ENCODE assay signal across 33 cellular contexts in the genomic region with DNA sequence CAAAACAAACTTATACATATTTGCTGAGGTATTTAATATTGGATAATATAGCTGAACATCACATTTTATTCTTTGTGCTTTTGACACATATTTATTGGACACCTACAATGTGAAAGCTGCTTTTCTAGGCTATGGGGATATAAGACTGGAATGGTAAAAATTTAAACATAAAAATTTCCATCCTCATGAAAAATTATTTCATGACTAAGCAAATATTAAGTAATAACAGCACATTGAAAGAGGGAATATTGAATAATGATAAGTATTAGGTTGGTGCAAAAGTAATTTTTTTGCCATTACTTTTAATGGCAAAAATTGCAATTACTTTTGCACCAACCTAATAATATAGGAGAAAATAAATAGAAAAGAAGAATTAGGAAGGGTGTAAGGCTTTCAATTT.
"Had no signal": no experiment of that assay in that cellular context is flagged by ENCODE, and none has a peak within 500 bp of the region (broad histone marks: within the 10 kb centered on the region; RNA-seq: fewer than 3 reads in every experiment).

No MANE protein-coding gene starts in this region.

- H3K27me3 ChIP-seq: adrenal gland, ascending aorta, body of pancreas, brain microvascular endothelial cell, breast epithelium, cardiac muscle cell had no signal

- H3K4me3 ChIP-seq: adrenal gland, ascending aorta, body of pancreas, breast epithelium, cardiac muscle cell had no signal

- H3K9me3 ChIP-seq: adrenal gland, ascending aorta, breast epithelium had no signal

- H3K4me1 ChIP-seq: adrenal gland, ascending aorta, body of pancreas, breast epithelium had no signal

- DNase-seq: activated effector memory CD4-positive, alpha-beta T cell treated with anti-CD3 and anti-CD28 coated beads, Interleukin-2, amount 50 U/mL, for 16 hours; activated effector memory CD4-positive, alpha-beta T cell treated with Interleukin-2 at 50 U/mL for 16 hours; activated gamma-delta T cell; activated gamma-delta T cell treated with Interleukin-2 at 50 U/mL for 16 hours; activated naive CD4-positive, alpha-beta T cell; activated naive CD4-positive, alpha-beta T cell treated with anti-CD3 and anti-CD28 coated beads for 36 hours; activated naive CD4-positive, alpha-beta T cell treated with anti-CD3 and anti-CD28 coated beads, Interleukin-2, amount 10 ng/mL, durations not matched to agents 7 days and 5 days; activated naive CD4-positive, alpha-beta T cell treated with anti-CD3 and anti-CD28 coated beads, Interleukin-2, amount 50 U/mL, for 16 hours; activated naive CD4-positive, alpha-beta T cell treated with Interleukin-2 at 50 U/mL for 16 hours; activated naive CD8-positive, alpha-beta T cell treated with anti-CD3 and anti-CD28 coated beads for 36 hours; activated naive CD8-positive, alpha-beta T cell treated with anti-CD3 and anti-CD28 coated beads, Interleukin-2, amount 10 ng/mL, durations not matched to agents 7 days and 5 days; activated naive CD8-positive, alpha-beta T cell treated with anti-CD3 and anti-CD28 coated beads, Interleukin-2, amount 50 U/mL, for 24 hours; activated T-cell treated with anti-CD3 and anti-CD28 coated beads, Interleukin-2, amount 50 U/mL, for 24 hours; activated T-cell treated with anti-CD3 and anti-CD28 coated beads, Interleukin-2, amount 50 U/mL, for 4 hours; activated T-cell treated with anti-CD3 and anti-CD28 coated beads, Interleukin-2, amount 50 U/mL, for 48 hours; activated T-cell treated with anti-CD3 and anti-CD28 coated beads, Interleukin-2, amount 50 U/mL, for 72 hours; adrenal gland; amniotic stem cell; amygdala; anterior cingulate cortex; aorta; body of pancreas; brain microvascular endothelial cell; caudate nucleus; central memory CD4-positive, alpha-beta T cell; cerebellar nuclear complex had no signal

- ATAC-seq: activated naive CD4-positive, alpha-beta T cell treated with anti-CD3 and anti-CD28 coated beads, Interleukin-2, amount 50 U/mL, for 72 hours; activated naive CD8-positive, alpha-beta T cell treated with anti-CD3 and anti-CD28 coated beads, Interleukin-2, amount 50 U/mL, for 24 hours; activated T-cell treated with anti-CD3 and anti-CD28 coated beads, Interleukin-2, amount 50 U/mL, for 4 hours; activated T-cell treated with anti-CD3 and anti-CD28 coated beads, Interleukin-2, amount 50 U/mL, for 72 hours; activated T-helper 17 cell treated with anti-CD3 and anti-CD28 coated beads, Interleukin-2, amount 50 U/mL, for 72 hours; body of pancreas had no signal

- FAIRE-seq: astrocyte, bronchial epithelial cell had no signal

- H3K36me3 ChIP-seq: adrenal gland, ascending aorta, brain microvascular endothelial cell, breast epithelium, cardiac muscle cell had no signal

- H3K27ac ChIP-seq: adrenal gland, ascending aorta, body of pancreas, brain microvascular endothelial cell, breast epithelium, cardiac muscle cell had no signal
